In the genomic region with DNA sequence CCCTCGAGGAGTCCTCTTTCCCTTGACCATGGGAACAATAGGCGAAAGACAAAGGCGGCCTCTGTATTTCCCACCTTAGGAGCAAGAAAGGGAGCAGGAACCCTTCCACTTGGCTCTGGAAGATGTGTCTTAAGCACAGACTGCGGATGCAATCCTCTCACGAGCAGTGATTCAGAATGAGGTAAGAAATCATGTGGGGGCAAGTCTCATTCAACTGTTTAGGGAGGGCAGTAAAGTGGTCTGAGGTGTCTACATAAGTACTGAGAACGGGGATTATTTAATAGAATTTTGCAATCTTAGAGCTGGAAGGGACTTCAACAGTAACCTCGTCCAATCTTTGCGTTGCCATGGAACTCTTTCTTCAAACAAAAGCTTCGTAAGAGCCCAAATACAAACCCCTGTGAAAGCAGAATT, we compare ENCODE assay signal across 8 cellular contexts. TPM values are rescaled to one million over a fixed set of nuclear protein-coding genes. Genes with fewer than 3 reads are reported as not detected.
DNase-seq lines count a peak whose midpoint lies in the region; ATAC-seq lines count a peak whose summit lies in the region.

No MANE protein-coding gene starts in this region.

- peak overlapping the region; percentile 2 for H3K9ac ChIP-seq in mesendoderm (ENCODE audit: low read length)

- in situ Hi-C loops in KBM-7 (cut with MboI; ENCODE audit: low pct_unique_long_range_greater_than_20kb, low sequenced_read_pairs), result no loop called here

- H2BK120ac ChIP-seq in mesendoderm (ENCODE audit: low read depth, low read length), result no peak overlapping the region

- H3K4me2 ChIP-seq in mesendoderm (ENCODE audit: low read length), result no peak overlapping the region

- H4K8ac ChIP-seq in mesendoderm (ENCODE audit: low read depth, low read length), result no peak overlapping the region

- H2BK5ac ChIP-seq in mesendoderm (ENCODE audit: low read length), result no peak overlapping the region

- no peaks in the 10 kb centered on the region for H3K79me1 ChIP-seq in mesendoderm (ENCODE audit: low read length)

- no peak overlapping the region for H4K5ac ChIP-seq in mesendoderm (ENCODE audit: low read length)

- no peak overlapping the region for H2AK5ac ChIP-seq in mesendoderm (ENCODE audit: low read length)

- no peak overlapping the region for H3K18ac ChIP-seq in mesendoderm (ENCODE audit: low read length)

- no peaks in the 10 kb centered on the region for H3K36me3 ChIP-seq in mesendoderm (ENCODE audit: control insufficient read depth, insufficient read depth, low read length)

- H3K79me2 ChIP-seq in mesendoderm (ENCODE audit: control insufficient read depth, insufficient read depth, low read length), result no peaks in the 10 kb centered on the region

- ATAC-seq in GM21723 (IDR thresholded peaks at IDR 0.05; ENCODE audit: unreplicated experiment), result no peak

- peak overlapping the region; percentile 63 for H3K56ac ChIP-seq in mesendoderm (ENCODE audit: low read length)

- H3K27ac ChIP-seq in mesendoderm (ENCODE audit: low read depth, low read length), result no peak overlapping the region

- H3K4me3 ChIP-seq in mesendoderm (ENCODE audit: low read length), result no peak overlapping the region

- WGBS in mesendoderm (ENCODE audit: extremely low coverage, insufficient coverage, low lambda C conversion rate), result no CpG with 5 or more reads among the region's 9 CpGs

- no peak overlapping the region for H3K4ac ChIP-seq in mesendoderm (ENCODE audit: low read depth, low read length)

- H3K27me3 ChIP-seq in mesendoderm (ENCODE audit: insufficient read depth, low read length, poor library complexity), result no peaks in the 10 kb centered on the region

- peaks cover 6% of the 10 kb centered on the region for H3K4me1 ChIP-seq in mesendoderm (ENCODE audit: control insufficient read depth, low read depth, low read length)

- H3K23ac ChIP-seq in mesendoderm (ENCODE audit: low read length), result no peak overlapping the region

- no peak overlapping the region for H2BK15ac ChIP-seq in mesendoderm (replicated peaks; ENCODE audit: low read depth)

- DNase-seq in A172 (ENCODE audit: low spot score) (peak; percentile 79), HS-5 (ENCODE audit: low read depth) (peak; percentile 84), dedifferentiated amniotic fluid mesenchymal stem cell (ENCODE audit: extremely low spot score) (peak; percentile 38), mesendoderm (peak; percentile 36), OCI-M2 (lab: John Stamatoyannopoulos, UW; ENCODE audit: unreplicated experiment) (no peak), KBM-7 (no peak)
- DNase-seq in activated CD8-positive, alpha-beta memory T cell treated with anti-CD3 and anti-CD28 coated beads, Interleukin-2, amount 50 U/mL, for 48 hours, result no peak

RNA-seq across cellular contexts. Expression of a gene that starts 1.6 kb away (rescaled TPM):
- total RNA-seq in A172 (2014; rRNA removed; shearing (Covaris generic)), result 26.8 and 32.8 TPM in 2 replicates
- 4.9 TPM for polyA plus RNA-seq in mesendoderm (2013, experiment 1 of 2)
- 5.1 TPM for polyA plus RNA-seq in mesendoderm (2013, experiment 2 of 2)

RNA-seq across cellular contexts. Expression of a gene that starts 21.4 kb away (rescaled TPM):
- 53.6 and 54.7 TPM in 2 replicates for total RNA-seq in A172 (2014; rRNA removed; shearing (Covaris generic))
- polyA plus RNA-seq in mesendoderm (2013, experiment 1 of 2), result 24.1 TPM
- 24.8 TPM for polyA plus RNA-seq in mesendoderm (2013, experiment 2 of 2)

RNA-seq across cellular contexts. Expression of a gene that starts 51.0 kb away (rescaled TPM):
- total RNA-seq in A172 (2014; rRNA removed; shearing (Covaris generic)), result 46.9 and 48.6 TPM in 2 replicates
- 32.5 TPM for polyA plus RNA-seq in mesendoderm (2013, experiment 1 of 2)
- 32.5 TPM for polyA plus RNA-seq in mesendoderm (2013, experiment 2 of 2)

Comparison
In these comparisons a context has a peak if more than half of its experiments do, and no peak if none do; other contexts are left out.
1. DNase-seq: peak in A172 (single experiment), HS-5 (single experiment), dedifferentiated amniotic fluid mesenchymal stem cell (single experiment) and mesendoderm (single experiment); none in OCI-M2 (single experiment), KBM-7 (single experiment) and activated CD8-positive, alpha-beta memory T cell treated with anti-CD3 and anti-CD28 coated beads, Interleukin-2, amount 50 U/mL, for 48 hours (single experiment).